ENCODE assay signal across 8 cellular contexts in the genomic region with DNA sequence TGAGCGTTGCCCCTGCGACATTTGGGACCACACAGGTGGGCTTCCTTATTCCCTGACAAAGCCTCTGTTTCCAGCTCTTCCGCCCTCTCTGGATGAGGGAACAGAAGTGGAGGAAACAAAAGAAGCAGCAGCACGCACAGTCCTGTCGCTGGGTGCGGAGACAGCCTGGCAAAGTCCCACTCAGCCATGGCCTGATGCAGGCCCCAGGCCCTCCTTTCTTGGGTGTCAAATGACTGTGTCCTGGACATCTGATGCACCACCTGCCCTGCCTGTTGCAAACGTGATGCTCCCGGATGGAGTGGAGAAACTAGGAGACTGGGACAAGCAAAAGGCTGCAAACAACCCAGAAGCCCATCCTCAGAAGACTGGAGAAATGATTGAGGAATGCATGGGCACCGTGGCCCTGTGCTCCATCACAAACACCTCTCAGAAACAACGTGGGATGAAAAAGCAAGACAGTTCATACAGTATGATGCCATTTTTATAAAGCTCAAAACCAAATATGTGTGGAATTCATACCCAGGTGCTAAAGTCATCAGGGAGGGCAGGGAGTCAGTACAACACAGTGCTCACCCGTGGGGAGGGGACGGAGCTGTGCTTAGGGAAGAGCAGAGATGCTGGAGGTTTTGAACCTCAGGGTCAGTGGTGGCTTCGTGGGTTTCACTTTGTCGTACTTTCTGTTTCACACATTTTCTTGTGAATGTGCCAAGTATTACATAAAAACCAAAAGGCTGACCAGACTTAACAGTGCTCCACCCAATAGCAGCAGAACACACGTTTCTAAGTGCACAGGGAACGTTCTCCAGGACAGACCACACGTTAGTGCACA. TPM values are rescaled to one million over a fixed set of nuclear protein-coding genes. Genes with fewer than 3 reads are reported as not detected.
DNase-seq lines count a peak whose midpoint lies in the region; ATAC-seq, FAIRE-seq and TF ChIP-seq lines count a peak whose summit lies in the region.

No MANE protein-coding gene starts in this region.

- H3K9me3 ChIP-seq in pancreas, result no peaks in the 10 kb centered on the region

- intact Hi-C loops in pancreas (cut with DNase I), result no loop called here

- no peak for TF ChIP-seq CTCF in pancreas (IDR thresholded peaks at IDR 0.05)

- H3K27ac ChIP-seq in pancreas, result peak overlapping the region in 3 of 4 donors; percentile 16 to 80 (median 35)

- ATAC-seq in HG02623 (IDR thresholded peaks at IDR 0.05; ENCODE audit: unreplicated experiment) (peak; percentile 82), esophagus mucosa (peak; percentile 5), pancreas (peak; percentile 11 to 59 (median 40)), GM18519 (IDR thresholded peaks at IDR 0.05; ENCODE audit: low FRiP score, unreplicated experiment) (no peak), HG02970 (IDR thresholded peaks at IDR 0.05; ENCODE audit: low FRiP score, unreplicated experiment) (no peak)

- peaks cover 10 to 36% (median 12%) of the 10 kb centered on the region in 3 donors for H3K4me1 ChIP-seq in pancreas

- DNase-seq in NCI-H2196 (lab: John Stamatoyannopoulos, UW; ENCODE audit: unreplicated experiment) (peak; percentile 30), NCI-H2196 treated with DMSO at 0.1 percent for 48 hours (lab: John Stamatoyannopoulos, UW; ENCODE audit: unreplicated experiment) (no peak), pancreas (peak in 2 of 6 donors; percentile 32 to 60)

- FAIRE-seq in pancreas (lab: Jason Lieb, UNC), result no peak

- 49% methylated on average over 17 of the region's 17 CpGs for WGBS in pancreas, 2 donors

- peaks cover 1 to 27% (median 12%) of the 10 kb centered on the region in 3 donors for H3K36me3 ChIP-seq in pancreas

- H3K27me3 ChIP-seq in pancreas, result no peaks in the 10 kb centered on the region

- peak overlapping the region in 1 of 4 donors; percentile 3 for H3K4me3 ChIP-seq in pancreas

TF ChIP-seq in PFSK-1, 5 proteins besides CTCF, POLR2A, EP300 and RAD21:
- TF ChIP-seq FOXP2 (optimal IDR thresholded peaks at IDR 0.05; ENCODE audit: borderline replicate concordance, extremely low read depth, extremely low read length, insufficient read depth), result no peak
- TF ChIP-seq POLR2AphosphoS5 (IDR thresholded peaks at IDR 0.05; ENCODE audit: low read depth, low read length), result peak; percentile 1; the same call in 1 of the 2 replicates

RNA-seq across cellular contexts. Expression of gene ZMIZ2, which starts 20.9 kb away (rescaled TPM):
- polyA plus RNA-seq in PFSK-1 (2012; ENCODE audit: insufficient read length, low read depth), result 46.0 TPM
- total RNA-seq in esophagus mucosa (34.0 TPM), pancreas (10 to 100 TPM; 38.4 to 83.3 (median 49.3) TPM)
- 100 to 1,000 TPM in 1 of 2 donors, 10 to 100 TPM in 1; 81.4 to 199 TPM for polyA plus RNA-seq in pancreas

RNA-seq across cellular contexts. Expression of gene PPIA, which starts 26.9 kb away (rescaled TPM):
- polyA plus RNA-seq in PFSK-1 (2012; ENCODE audit: insufficient read length, low read depth), result 1,190 TPM
- total RNA-seq in esophagus mucosa (2,087 TPM), pancreas (100 to 1,000 TPM; 281 to 533 (median 512) TPM)
- polyA plus RNA-seq in pancreas, result 1,000 to 10,000 TPM; 1,017 to 1,024 TPM

Comparison
In these comparisons a context has a peak if more than half of its experiments do, and no peak if none do; other contexts are left out.
1. ATAC-seq: peak in HG02623 (single experiment), esophagus mucosa (single experiment) and pancreas (4 of 4); none in GM18519 (single experiment) and HG02970 (single experiment).